Comparison of ENCODE assay signal across 30 cellular contexts in genomic region chr6:127585123-127585522, GRCh38. TPM values are rescaled to one million over a fixed set of nuclear protein-coding genes. Genes with fewer than 3 reads are reported as not detected.
"Had no signal": no experiment of that assay in that cellular context is flagged by ENCODE, and none has a peak within 500 bp of the region (broad histone marks: within the 10 kb centered on the region; RNA-seq: fewer than 3 reads in every experiment).

No MANE protein-coding gene starts in this region.

- H2AFZ ChIP-seq: neural progenitor cell, parathyroid adenoma had no signal

- H3K36me3 ChIP-seq: neural progenitor cell, ovary, spleen, suprapubic skin, tibial artery, transverse colon, upper lobe of right lung, vagina had no signal

- H3K4me1 ChIP-seq: neural progenitor cell, parathyroid adenoma, psoas muscle, spleen, suprapubic skin, testis, tibial artery, transverse colon, upper lobe of right lung, vagina had no signal

- ATAC-seq: natural killer cell; psoas muscle; right cardiac atrium; sciatic nerve; stimulated activated memory B cell treated with anti-CD40 and anti-IgM and Interleukin-4, amounts not matched to agents 10 μg/mL and 1 μg/mL and 100 μg/mL, for 72 hours; stimulated activated naive CD8-positive, alpha-beta T cell treated with anti-CD3 and anti-CD28 coated beads, Interleukin-15, amount 100 ng/mL, for 72 hours; stimulated activated naive CD8-positive, alpha-beta T cell treated with anti-CD3 and anti-CD28 coated beads, Interleukin-15, Interleukin-2, amounts not matched to agents 100 U/mL and 50 U/mL, for 24 hours; upper lobe of right lung had no signal

- DNase-seq: natural killer cell; occipital lobe; ovary; posterior cingulate gyrus; psoas muscle; right cardiac atrium; spleen; stimulated activated CD4-positive, alpha-beta T cell treated with anti-CD3 and anti-CD28 coated beads, Interleukin-12 subunit alpha, Interleukin-12 subunit beta, amount 100 ng/mL, for 4 hours; stimulated activated CD4-positive, alpha-beta T cell treated with anti-CD3 and anti-CD28 coated beads, Interleukin-1b, Interleukin-23, amount 100 ng/mL, for 48 hours; stimulated activated CD4-positive, alpha-beta T cell treated with anti-CD3 and anti-CD28 coated beads, Interleukin-4, amount 100 ng/mL, for 1 hour; stimulated activated CD4-positive, alpha-beta T cell treated with anti-CD3 and anti-CD28 coated beads, Interleukin-4, amount 100 ng/mL, for 4 hours; stimulated activated CD8-positive, alpha-beta memory T cell treated with anti-CD3 and anti-CD28 coated beads, Interleukin-4, amount 100 ng/mL, for 48 hours; stimulated activated naive CD4-positive, alpha-beta T cell; stimulated activated naive CD8-positive, alpha-beta T cell treated with anti-CD3 and anti-CD28 coated beads, Interleukin-15, amount 100 ng/mL, for 72 hours; stimulated activated naive CD8-positive, alpha-beta T cell treated with anti-CD3 and anti-CD28 coated beads, Interleukin-15, Interleukin-2, amounts not matched to agents 100 U/mL and 50 U/mL, for 24 hours; substantia nigra; testis; tibial artery; transverse colon; upper lobe of right lung had no signal

- H3K9me3 ChIP-seq: ovary, psoas muscle, spleen, suprapubic skin, testis, tibial artery, transverse colon, upper lobe of right lung, vagina had no signal

- H3K79me2 ChIP-seq: parathyroid adenoma had no signal

- H3K4me3 ChIP-seq: neural progenitor cell, ovary, psoas muscle, skin epidermis, smooth muscle cell, spleen, suprapubic skin, testis, tibial artery, transverse colon, upper lobe of right lung, vagina had no signal

- H3K27me3 ChIP-seq: neural progenitor cell, ovary, spleen, suprapubic skin, testis, tibial artery, transverse colon, upper lobe of right lung, vagina had no signal

- H3K9ac ChIP-seq: neural progenitor cell, parathyroid adenoma had no signal

- H3K27ac ChIP-seq: neural progenitor cell, ovary, parathyroid adenoma, psoas muscle, skin epidermis, spleen, suprapubic skin, testis, tibial artery, transverse colon, upper lobe of right lung, vagina had no signal

- H3K4me2 ChIP-seq: neural progenitor cell, smooth muscle cell had no signal

RNA-seq across cellular contexts. Expression of gene C6orf58, which starts 8.1 kb away (rescaled TPM):
- total RNA-seq: natural killer cell, progenitor cell of endocrine pancreas, psoas muscle, right cardiac atrium, sciatic nerve, smooth muscle cell, spleen, suprapubic skin, testis, transverse colon, upper lobe of right lung, urinary bladder, vagina had no signal
- polyA plus RNA-seq: ovary, psoas muscle, right cardiac atrium, smooth muscle cell, urinary bladder had no signal
